14 cellular contexts compared by ENCODE assay signal in the genomic region with DNA sequence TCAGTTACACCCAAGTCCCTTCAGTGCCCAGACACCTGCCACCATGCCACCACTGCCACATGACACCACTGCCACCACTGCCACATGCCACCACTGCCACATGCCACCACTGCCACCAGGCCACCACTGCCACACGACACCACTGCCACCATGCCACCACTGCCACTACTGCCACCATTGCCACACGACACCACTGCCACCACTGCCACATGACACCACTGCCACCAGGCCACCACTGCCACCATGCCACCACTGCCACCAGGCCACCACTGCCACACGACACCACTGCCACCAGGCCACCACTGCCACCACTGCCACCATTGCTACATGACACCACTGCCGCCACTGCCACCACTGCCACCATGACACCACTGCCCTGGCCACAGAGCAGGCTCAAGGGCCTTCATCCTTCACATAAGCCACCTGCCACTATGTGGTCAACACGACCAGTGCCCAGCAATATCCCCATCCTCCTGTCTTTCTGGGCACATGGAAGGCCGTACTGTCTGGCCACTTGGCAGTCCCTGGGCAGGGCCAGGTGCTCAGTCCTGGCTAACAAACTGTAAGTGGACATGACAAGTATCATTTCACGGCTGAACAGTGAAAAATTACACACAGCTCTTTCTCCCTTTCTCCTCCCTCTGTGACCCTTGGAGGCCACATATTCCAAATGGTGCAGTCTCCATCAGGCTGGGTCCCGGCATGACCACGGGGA. TPM values are rescaled to one million over a fixed set of nuclear protein-coding genes. Genes with fewer than 3 reads are reported as not detected.
A peak's percentile ranks its signal among the peaks of the same experiment; 100 is the strongest.
DNase-seq lines count a peak whose midpoint lies in the region; ATAC-seq, FAIRE-seq and TF ChIP-seq lines count a peak whose summit lies in the region.
"Had no signal": no experiment of that assay in that cellular context is flagged by ENCODE, and none has a peak within 500 bp of the region (broad histone marks: within the 10 kb centered on the region; RNA-seq: fewer than 3 reads in every experiment).

No MANE protein-coding gene starts in this region.

- H3K4me1 ChIP-seq in HepG2 (ENCODE audit: insufficient read depth, low read length), result no peaks in the 10 kb centered on the region
- H3K4me1 ChIP-seq in right lobe of liver, result no peaks in the 10 kb centered on the region
- H3K4me1 ChIP-seq: Peyer's patch had no signal

- no peak for TF ChIP-seq POLR2A in HepG2 (IDR thresholded peaks at IDR 0.05; ENCODE audit: insufficient read depth in 1 of 2, low read depth in 2 of 2, low read length in 2 of 2)
- no peak for TF ChIP-seq POLR2A in right lobe of liver (IDR thresholded peaks at IDR 0.05)

- H3K4me3 ChIP-seq in HepG2 (replicated peaks in 1 of 3; ENCODE audit: insufficient read depth in 1 of 3, low read depth in 2 of 3, low read length in 3 of 3) (no peak overlapping the region), right lobe of liver (no peak overlapping the region)
- H3K4me3 ChIP-seq: GM23248, Peyer's patch had no signal

- TF ChIP-seq RAD21 in HepG2 (CRISPR knock-in tag; IDR thresholded peaks at IDR 0.05), result no peak

- TF ChIP-seq EP300 in HepG2 (IDR thresholded peaks at IDR 0.05; ENCODE audit: low read depth in 2 of 2, low read length in 2 of 2), result no peak
- TF ChIP-seq EP300 in HepG2 (CRISPR knock-in tag; IDR thresholded peaks at IDR 0.05; ENCODE audit: borderline replicate concordance), result no peak

- no peaks in the 10 kb centered on the region for H3K36me3 ChIP-seq in HepG2 (replicated peaks in 1 of 2; ENCODE audit: control insufficient read depth in 1 of 2, insufficient read depth in 2 of 2, low read length in 2 of 2)
- no peaks in the 10 kb centered on the region for H3K36me3 ChIP-seq in right lobe of liver

- POLR2A ChIA-PET in HepG2 (lab: Yijun Ruan, JAX), result no interaction called here
- POLR2A ChIA-PET in naive thymus-derived CD8-positive, alpha-beta T cell (lab: Charles Lee), result interaction anchor here (0.6 kb wide), 1 partner anchor 14 kb away, joined by 5 read pairs; no protein-coding TSS in a partner anchor

- H3K4me1 Mint-ChIP-seq in naive thymus-derived CD8-positive, alpha-beta T cell, result peaks cover 0 to 5% (median 2%) of the 10 kb centered on the region in 4 donors

- ATAC-seq in HepG2 (no peak), right lobe of liver (no peak), GM18909 (IDR thresholded peaks at IDR 0.05; ENCODE audit: poor library complexity, unreplicated experiment) (no peak)
- ATAC-seq in naive thymus-derived CD8-positive, alpha-beta T cell, result no peak

- WGBS in HepG2 (ENCODE audit: low lambda C conversion rate), result 20% methylated on average over 6 of the region's 9 CpGs
- 73% methylated on average over 3 of the region's 9 CpGs for WGBS in right lobe of liver (ENCODE audit: insufficient coverage, low coverage, low lambda C conversion rate, missing lambda C conversion rate)

- H3K9me3 ChIP-seq in HepG2 (ENCODE audit: low read length) (no peaks in the 10 kb centered on the region), right lobe of liver (no peaks in the 10 kb centered on the region)
- H3K9me3 ChIP-seq: Peyer's patch had no signal

- H2AFZ ChIP-seq in HepG2 (ENCODE audit: low read length), result no peak overlapping the region
- H2AFZ ChIP-seq: GM23248 had no signal

- no peak overlapping the region for H3K4me2 ChIP-seq in HepG2 (ENCODE audit: low read depth, low read length)

- no peaks in the 10 kb centered on the region for H3K79me2 ChIP-seq in HepG2 (ENCODE audit: insufficient read depth, low read length)

- TF ChIP-seq CTCF in HepG2 (CRISPR knock-in tag; IDR thresholded peaks at IDR 0.05) (no peak), right lobe of liver (IDR thresholded peaks at IDR 0.05) (no peak)

- H4K20me1 ChIP-seq in HepG2 (ENCODE audit: insufficient read depth, low read length), result no peaks in the 10 kb centered on the region

- no peak overlapping the region for H3K4me3 Mint-ChIP-seq in naive thymus-derived CD8-positive, alpha-beta T cell

- no peak overlapping the region for H3K9ac ChIP-seq in HepG2 (ENCODE audit: insufficient read depth, low read depth, low read length)
- H3K9ac ChIP-seq: GM23248 had no signal

- no peaks in the 10 kb centered on the region for H3K27me3 Mint-ChIP-seq in naive thymus-derived CD8-positive, alpha-beta T cell

- H3K27ac Mint-ChIP-seq in naive thymus-derived CD8-positive, alpha-beta T cell, result peak overlapping the region in 6 of 10 donors; percentile 44 to 83 (median 70)

- peaks cover 0 to 5% (median 2%) of the 10 kb centered on the region in 3 donors for H3K36me3 Mint-ChIP-seq in naive thymus-derived CD8-positive, alpha-beta T cell

- CTCF ChIA-PET in HepG2 (lab: Yijun Ruan, JAX; ENCODE audit: low intra/inter-chr PET ratio, low total read pairs), result no interaction called here

- H3K27me3 ChIP-seq in HepG2 (ENCODE audit: control insufficient read depth in 1 of 2, insufficient read depth in 2 of 2, low read length in 2 of 2), result peaks cover 18 to 66% of the 10 kb centered on the region in 2 experiments
- no peaks in the 10 kb centered on the region for H3K27me3 ChIP-seq in right lobe of liver
- H3K27me3 ChIP-seq: Peyer's patch had no signal

- intact Hi-C loops in HepG2 (cut with micrococcal nuclease; ENCODE audit: unreplicated experiment), result loop anchor here (1.0 kb wide), 1 partner anchor 23 kb away; no protein-coding TSS in a partner anchor
- intact Hi-C loops in right lobe of liver (cut with DNase I), result no loop called here

- DNase-seq in HepG2 (ENCODE audit: low spot score) (no peak), right lobe of liver (no peak), cerebellum (ENCODE audit: low spot score) (peak; percentile 66), urothelium cell line (ENCODE audit: low spot score) (no peak), OCI-M2 (lab: John Stamatoyannopoulos, UW; ENCODE audit: unreplicated experiment) (no peak)
- DNase-seq in naive thymus-derived CD8-positive, alpha-beta T cell, result no peak
- DNase-seq in activated naive CD4-positive, alpha-beta T cell (lab: John Stamatoyannopoulos, UW), result no peak
- DNase-seq: GM23248, NCI-H1694, NCI-H446, Right ventricle myocardium superior had no signal

- H3K27ac ChIP-seq in HepG2 (ENCODE audit: extremely low read length, insufficient read depth, low read length), result no peak overlapping the region
- no peak overlapping the region for H3K27ac ChIP-seq in right lobe of liver
- H3K27ac ChIP-seq: GM23248, Peyer's patch had no signal

- no TSS peak for BruUV-seq in HepG2 (replicated peaks; lab: Mats Ljungman, UMichigan)

- no peaks in the 10 kb centered on the region for H3K9me3 Mint-ChIP-seq in naive thymus-derived CD8-positive, alpha-beta T cell

- FAIRE-seq in HepG2 (lab: Jason Lieb, UNC) (no peak), urothelium cell line (lab: Jason Lieb, UNC) (peak; percentile 92)
- FAIRE-seq: GM18507 had no signal

- in situ Hi-C loops in HepG2 (cut with HindIII; ENCODE audit: extremely low pct_ligation_motif_present, low pct_unique_long_range_greater_than_20kb), result no loop called here

TF ChIP-seq in HepG2, 621 proteins besides CTCF, POLR2A, EP300 and RAD21:
- no peak for TF ChIP-seq ONECUT2 (CRISPR knock-in tag; IDR thresholded peaks at IDR 0.05)
- no peak for TF ChIP-seq ZNF776 (CRISPR knock-in tag; IDR thresholded peaks at IDR 0.05)
- TF ChIP-seq ZNF275 (CRISPR knock-in tag; IDR thresholded peaks at IDR 0.05; ENCODE audit: borderline replicate concordance), result no peak
- TF ChIP-seq ZNF652 (CRISPR knock-in tag; IDR thresholded peaks at IDR 0.05; ENCODE audit: borderline replicate concordance, low read depth), result no peak
- TF ChIP-seq EHMT2 (IDR thresholded peaks at IDR 0.05; ENCODE audit: borderline replicate concordance, low read depth, low read length), result peak; percentile 73; the same call in 1 of the 2 replicates

RNA-seq across cellular contexts. Expression of gene ABR, which starts 33.1 kb away (rescaled TPM):
- 10.9 and 12.4 TPM in 2 replicates for total RNA-seq in HepG2 (2016; rRNA removed; fragmentation: Illumina TruSeq; extraction: Trizol)
- 5.9 and 7.8 TPM in 2 replicates for total RNA-seq in HepG2 (2016; cell fraction: cytosol; rRNA removed; fragmentation: Illumina TruSeq; extraction: Trizol; ENCODE audit: low read depth)
- 9.1 and 11.6 TPM in 2 replicates for total RNA-seq in HepG2 (2016; cell fraction: insoluble cytoplasmic fraction; rRNA removed; fragmentation: Illumina TruSeq; extraction: Trizol)
- 9.3 and 10.5 TPM in 2 replicates for total RNA-seq in HepG2 (2016; cell fraction: membrane; rRNA removed; fragmentation: Illumina TruSeq; extraction: Trizol)
- total RNA-seq in HepG2 (2016; cell fraction: nucleus; rRNA removed; fragmentation: Illumina TruSeq; extraction: Trizol), result 8.0 and 11.0 TPM in 2 replicates
- polyA plus RNA-seq in HepG2 (2011; rRNA removed), result 40.4 TPM in 2 replicates
- polyA plus RNA-seq in HepG2 (2011; cell fraction: cytosol; rRNA removed), result 13.2 and 21.6 TPM in 2 replicates
- polyA plus RNA-seq in HepG2 (2011; cell fraction: nucleus; rRNA removed), result 68.7 and 98.6 TPM in 2 replicates
- polyA plus RNA-seq in HepG2 (2012), result 10.2 and 11.3 TPM in 2 replicates
- polyA plus RNA-seq in HepG2 (2016; cell fraction: cytosol; fragmentation: Illumina TruSeq; extraction: Trizol; ENCODE audit: low read depth), result 0.85 and 1.1 TPM in 2 replicates
- polyA plus RNA-seq in HepG2 (2016; cell fraction: insoluble cytoplasmic fraction; fragmentation: Illumina TruSeq; extraction: Trizol; ENCODE audit: low read depth), result 8.6 and 11.0 TPM in 2 replicates
- polyA plus RNA-seq in HepG2 (2016; cell fraction: membrane; fragmentation: Illumina TruSeq; extraction: Trizol; ENCODE audit: low read depth), result 2.9 and 3.5 TPM in 2 replicates
- polyA plus RNA-seq in HepG2 (2016; cell fraction: nucleus; fragmentation: Illumina TruSeq; extraction: Trizol; ENCODE audit: insufficient read depth, low read depth), result 18.8 and 21.3 TPM in 2 replicates
- polyA minus RNA-seq in HepG2 (2011; rRNA and poly(A)+ RNA removed; ENCODE audit: low replicate concordance), result 37.5 and 62.6 TPM in 2 replicates
- 19.0 and 21.4 TPM in 2 replicates for polyA minus RNA-seq in HepG2 (2011; cell fraction: cytosol; rRNA and poly(A)+ RNA removed)
- 24.5 and 24.6 TPM in 2 replicates for polyA minus RNA-seq in HepG2 (2011; cell fraction: nucleus; rRNA and poly(A)+ RNA removed)
- 10 to 100 TPM in 3 of 6 experiments, 1 to 10 TPM in 3; 7.4 to 21.5 (median 11.3) TPM for total RNA-seq in right lobe of liver
- total RNA-seq in cerebellum, result 88.9 TPM
- total RNA-seq in naive thymus-derived CD8-positive, alpha-beta T cell, result 100 to 1,000 TPM; 118 to 120 TPM
- 10 to 100 TPM in 1 of 3 donors, 1 to 10 TPM in 2; 8.6 to 13.0 (median 8.7) TPM for polyA plus RNA-seq in naive thymus-derived CD8-positive, alpha-beta T cell
